Comparison of ENCODE assay signal across 19 cellular contexts in genomic region chr10:123257904-123258303, GRCh38.
"Had no signal": no experiment of that assay in that cellular context is flagged by ENCODE, and none has a peak within 500 bp of the region (broad histone marks: within the 10 kb centered on the region; RNA-seq: fewer than 3 reads in every experiment).

No MANE protein-coding gene starts in this region.

- DNase-seq: dermis blood vessel endothelial cell; erythroblast; foreskin keratinocyte; immature natural killer cell; left ventricle myocardium inferior; lower lobe of right lung; midbrain; occipital lobe; psoas muscle; retina; spleen; stimulated activated CD4-positive, alpha-beta T cell treated with anti-CD3 and anti-CD28 coated beads, Interleukin-15, amount 100 ng/mL, for 24 hours; stimulated activated CD4-positive, alpha-beta T cell treated with anti-CD3 and anti-CD28 coated beads, Interleukin-1b, Interleukin-23, amount 100 ng/mL, for 48 hours; stimulated activated CD4-positive, alpha-beta T cell treated with anti-CD3 and anti-CD28 coated beads, Interleukin-4, amount 100 ng/mL, for 24 hours; tibial artery; upper lobe of left lung had no signal

- ATAC-seq: foreskin keratinocyte; lower lobe of right lung; natural killer cell treated with Interleukin-12 subunit alpha and Interleukin-12 subunit beta and Interleukin-15 and Interleukin-18, amount 100 ng/mL, for 72 hours; psoas muscle; sciatic nerve; stimulated activated memory B cell treated with anti-CD40 and anti-IgM and Interleukin-4, amounts not matched to agents 10 μg/mL and 1 μg/mL and 100 μg/mL, for 72 hours had no signal
